ENCODE assay signal across 10 cellular contexts in the genomic region with DNA sequence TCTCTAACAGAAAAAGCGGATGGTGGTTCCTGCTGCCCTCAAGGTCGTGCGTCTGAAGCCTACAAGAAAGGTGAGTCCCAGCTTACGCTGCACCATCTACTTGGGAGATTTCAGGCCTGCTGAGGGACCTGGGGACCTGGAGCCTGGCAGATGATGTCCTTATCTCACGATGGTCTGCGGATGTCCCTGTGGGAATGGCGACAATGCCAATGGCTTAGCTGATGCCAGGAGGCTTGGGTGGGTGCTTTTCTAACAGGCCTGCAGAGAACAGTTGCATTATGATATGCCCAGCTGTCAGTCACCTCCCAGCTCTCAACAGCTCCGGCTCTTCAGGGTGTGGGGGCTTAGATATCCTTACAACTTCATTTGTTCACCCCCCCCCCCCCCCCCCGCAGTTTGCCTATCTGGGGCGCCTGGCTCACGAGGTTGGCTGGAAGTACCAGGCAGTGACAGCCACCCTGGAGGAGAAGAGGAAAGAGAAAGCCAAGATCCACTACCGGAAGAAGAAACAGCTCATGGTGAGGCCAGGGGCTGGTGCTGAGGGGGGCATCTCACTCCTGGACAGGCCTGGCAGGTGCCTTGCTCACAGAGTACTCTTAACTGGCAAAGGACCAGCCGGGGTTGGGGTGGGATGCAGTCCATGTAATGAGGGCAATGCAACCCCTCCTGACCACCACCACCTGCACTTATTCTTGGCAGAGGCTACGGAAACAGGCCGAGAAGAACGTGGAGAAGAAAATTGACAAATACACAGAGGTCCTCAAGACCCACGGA. TPM values are rescaled to one million over a fixed set of nuclear protein-coding genes. Genes with fewer than 3 reads are reported as not detected.
DNase-seq lines count a peak whose midpoint lies in the region; ATAC-seq and TF ChIP-seq lines count a peak whose summit lies in the region.
"Had no signal": no experiment of that assay in that cellular context is flagged by ENCODE, and none has a peak within 500 bp of the region (broad histone marks: within the 10 kb centered on the region; RNA-seq: fewer than 3 reads in every experiment).

No MANE protein-coding gene starts in this region.

- H4K8ac ChIP-seq in mesenchymal stem cell (ENCODE audit: low read length) = no peak overlapping the region

- DNase-seq in BE2C (peak; percentile 34), WTC11 (ENCODE audit: low spot score) (no peak), mesenchymal stem cell (no peak), AG20443 (ENCODE audit: low spot score) (no peak), T1000 (lab: John Stamatoyannopoulos, UW) (no peak), kidney tubule cell (ENCODE audit: low spot score) (no peak), endothelial cell (ENCODE audit: low spot score) (no peak)
- DNase-seq: KG1, kidney had no signal

- no peak overlapping the region for H2BK120ac ChIP-seq in mesenchymal stem cell (ENCODE audit: low read depth, low read length)

- no peak overlapping the region for H3K18ac ChIP-seq in mesenchymal stem cell (ENCODE audit: low read depth in 1 of 2, low read length in 2 of 2)

- ATAC-seq in WTC11 = no peak

- peak overlapping the region; percentile 94 for H3K4me3 ChIP-seq in BE2C (ENCODE audit: low read depth, low read length)
- H3K4me3 ChIP-seq in mesenchymal stem cell (ENCODE audit: insufficient read depth in 1 of 2, low read depth in 1 of 2, low read length in 2 of 2) = no peak overlapping the region

- no peak overlapping the region for H3K4ac ChIP-seq in mesenchymal stem cell (ENCODE audit: low read depth in 1 of 2, low read length in 2 of 2)

- H3K9ac ChIP-seq in mesenchymal stem cell (ENCODE audit: low read length) = peak overlapping the region; percentile 100

- POLR2A ChIA-PET in WTC11 (lab: Charles Lee) = interaction anchor here (0.7 kb wide), 1 partner anchor 50 kb away, joined by 4 read pairs; the partner anchor contains the start of gene SLC17A7

- peak; percentile 16 for TF ChIP-seq POLR2A in GM19099 (IDR thresholded peaks at IDR 0.05; ENCODE audit: extremely low read depth, insufficient read length, low read depth)

- H3K9me3 ChIP-seq in BE2C (no peaks in the 10 kb centered on the region), mesenchymal stem cell (ENCODE audit: control insufficient read depth, low read length) (no peaks in the 10 kb centered on the region)

- peaks cover 1% of the 10 kb centered on the region for H3K79me1 ChIP-seq in mesenchymal stem cell (replicated peaks; ENCODE audit: low read length, poor library complexity, severe bottlenecking)

- no peak overlapping the region for H3K14ac ChIP-seq in mesenchymal stem cell (ENCODE audit: low read length in 2 of 2)

- H2BK5ac ChIP-seq in mesenchymal stem cell (ENCODE audit: low read depth, low read length, poor library complexity, severe bottlenecking) = no peak overlapping the region

- peaks cover 14% of the 10 kb centered on the region; the same call in 1 of the 2 replicates for H3K4me1 ChIP-seq in BE2C
- H3K4me1 ChIP-seq in mesenchymal stem cell (ENCODE audit: control insufficient read depth, insufficient read depth, low read depth, low read length) = peaks cover 27% of the 10 kb centered on the region

- no peaks in the 10 kb centered on the region; the same call in none of the 2 replicates for H3K27me3 ChIP-seq in BE2C
- no peaks in the 10 kb centered on the region for H3K27me3 ChIP-seq in mesenchymal stem cell (ENCODE audit: control insufficient read depth in 1 of 2, insufficient read depth in 1 of 2, low read length in 2 of 2)

- CTCF ChIA-PET in WTC11 (lab: Charles Lee) = no interaction called here

- peaks cover 6% of the 10 kb centered on the region; the same call in 1 of the 2 replicates for H3K27me3 Mint-ChIP-seq in WTC11 (ENCODE audit: low read depth)
- peaks cover 29% of the 10 kb centered on the region for H3K27me3 Mint-ChIP-seq in endothelial cell (ENCODE audit: unreplicated experiment)

- TF ChIP-seq CTCF in BE2C (IDR thresholded peaks at IDR 0.05; ENCODE audit: low read depth, low read length) = no peak
- no peak for TF ChIP-seq CTCF in WTC11 (IDR thresholded peaks at IDR 0.05)
- no peak for TF ChIP-seq CTCF in endothelial cell (IDR thresholded peaks at IDR 0.05; ENCODE audit: unreplicated experiment)

- H3K4me3 Mint-ChIP-seq in WTC11 (peak overlapping the region; percentile 97), endothelial cell (ENCODE audit: unreplicated experiment) (no peak overlapping the region)

- H3K36me3 Mint-ChIP-seq in WTC11 = peaks cover 55% of the 10 kb centered on the region
- peaks cover 38% of the 10 kb centered on the region for H3K36me3 Mint-ChIP-seq in endothelial cell (ENCODE audit: low read depth, unreplicated experiment)

- peak overlapping the region; percentile 14 for H3K27ac ChIP-seq in mesenchymal stem cell (ENCODE audit: low read length, poor library complexity, severe bottlenecking)

- no peak overlapping the region for H2AFZ ChIP-seq in mesenchymal stem cell (ENCODE audit: low read depth, low read length)

- WGBS in mesenchymal stem cell = 95% methylated on average over 13 of the region's 17 CpGs

- no peak overlapping the region for H3K4me2 ChIP-seq in mesenchymal stem cell (ENCODE audit: low read length, poor library complexity, severe bottlenecking)

- no peak overlapping the region for H2AK5ac ChIP-seq in mesenchymal stem cell (ENCODE audit: low read length, severe bottlenecking)

- peak overlapping the region; percentile 89 for H3K27ac Mint-ChIP-seq in WTC11
- H3K27ac Mint-ChIP-seq in endothelial cell (ENCODE audit: unreplicated experiment) = no peak overlapping the region

- H3K4me1 Mint-ChIP-seq in WTC11 (peaks cover 25% of the 10 kb centered on the region), endothelial cell (ENCODE audit: unreplicated experiment) (peaks cover 22% of the 10 kb centered on the region)

- no peak overlapping the region for H4K91ac ChIP-seq in mesenchymal stem cell (ENCODE audit: low read length)

- H3K9me3 Mint-ChIP-seq in WTC11 = no peaks in the 10 kb centered on the region
- no peaks in the 10 kb centered on the region for H3K9me3 Mint-ChIP-seq in endothelial cell (ENCODE audit: unreplicated experiment)

- H3K23ac ChIP-seq in mesenchymal stem cell (ENCODE audit: low read length in 2 of 2) = no peak overlapping the region

- no peak overlapping the region for H2BK15ac ChIP-seq in mesenchymal stem cell (ENCODE audit: low read depth, poor library complexity, severe bottlenecking)

- H3K36me3 ChIP-seq in BE2C = peaks cover 59% of the 10 kb centered on the region
- peaks cover 44 to 51% of the 10 kb centered on the region in 2 experiments for H3K36me3 ChIP-seq in mesenchymal stem cell (ENCODE audit: control insufficient read depth in 1 of 2, insufficient read depth in 2 of 2, low read depth in 1 of 2, low read length in 2 of 2)

- peak overlapping the region in 1 of 2 experiments; percentile 30 for H2BK12ac ChIP-seq in mesenchymal stem cell (ENCODE audit: low read length in 2 of 2)

TF ChIP-seq in WTC11, 78 proteins besides CTCF, POLR2A, EP300 and RAD21 (continues in another document):
- TF ChIP-seq TEAD1 (CRISPR knock-in tag; IDR thresholded peaks at IDR 0.05) = no peak
- no peak for TF ChIP-seq ELF4 (CRISPR knock-in tag; IDR thresholded peaks at IDR 0.05; ENCODE audit: low read depth)
- no peak for TF ChIP-seq ETV6 (CRISPR knock-in tag; IDR thresholded peaks at IDR 0.05)
- no peak for TF ChIP-seq EMX1 (CRISPR knock-in tag; IDR thresholded peaks at IDR 0.05)
- TF ChIP-seq ATF1 (CRISPR knock-in tag; IDR thresholded peaks at IDR 0.05) = no peak
- TF ChIP-seq ZNF219 (CRISPR knock-in tag; IDR thresholded peaks at IDR 0.05; ENCODE audit: borderline replicate concordance) = no peak
- no peak for TF ChIP-seq OVOL2 (CRISPR knock-in tag; IDR thresholded peaks at IDR 0.05; ENCODE audit: borderline replicate concordance)
- TF ChIP-seq, protein P1, sequence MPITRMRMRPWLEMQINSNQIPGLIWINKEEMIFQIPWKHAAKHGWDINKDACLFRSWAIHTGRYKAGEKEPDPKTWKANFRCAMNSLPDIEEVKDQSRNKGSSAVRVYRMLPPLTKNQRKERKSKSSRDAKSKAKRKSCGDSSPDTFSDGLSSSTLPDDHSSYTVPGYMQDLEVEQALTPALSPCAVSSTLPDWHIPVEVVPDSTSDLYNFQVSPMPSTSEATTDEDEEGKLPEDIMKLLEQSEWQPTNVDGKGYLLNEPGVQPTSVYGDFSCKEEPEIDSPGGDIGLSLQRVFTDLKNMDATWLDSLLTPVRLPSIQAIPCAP (CRISPR knock-in tag; IDR thresholded peaks at IDR 0.05) = no peak
- no peak for TF ChIP-seq ZBTB21 (CRISPR knock-in tag; IDR thresholded peaks at IDR 0.05; ENCODE audit: borderline replicate concordance)
- no peak for TF ChIP-seq FOXJ3 (CRISPR knock-in tag; IDR thresholded peaks at IDR 0.05; ENCODE audit: borderline replicate concordance)

RNA-seq across cellular contexts. Expression of gene RPL13A, which starts 3.8 kb away (rescaled TPM):
- 1,267 TPM for polyA plus RNA-seq in BE2C (2012; ENCODE audit: insufficient read depth, insufficient read length, low read depth)
- 3,861 to 4,362 TPM (median 4,362 TPM) in 3 replicates for total RNA-seq in WTC11 (2021)
- polyA plus RNA-seq in mesenchymal stem cell (2013, experiment 1 of 2) = 4,918 TPM
- 4,876 TPM for polyA plus RNA-seq in mesenchymal stem cell (2013, experiment 2 of 2)
- 2,762 TPM for total RNA-seq in endothelial cell (ENCODE audit: unreplicated experiment)

RNA-seq across cellular contexts. Expression of gene RPS11, which starts 5.0 kb away (rescaled TPM):
- polyA plus RNA-seq in BE2C (2012; ENCODE audit: insufficient read depth, insufficient read length, low read depth) = 2,730 TPM
- total RNA-seq in WTC11 (2021) = 2,299 to 2,683 TPM (median 2,679 TPM) in 3 replicates
- polyA plus RNA-seq in mesenchymal stem cell (2013, experiment 1 of 2) = 3,021 TPM
- polyA plus RNA-seq in mesenchymal stem cell (2013, experiment 2 of 2) = 2,952 TPM
- 2,099 TPM for total RNA-seq in endothelial cell (ENCODE audit: unreplicated experiment)

RNA-seq across cellular contexts. Expression of gene FLT3LG, which starts 17.2 kb away (rescaled TPM):
- 1.7 TPM for polyA plus RNA-seq in BE2C (2012; ENCODE audit: insufficient read depth, insufficient read length, low read depth)
- total RNA-seq in WTC11 (2021) (2.9 to 5.3 TPM (median 3.6 TPM) in 3 replicates), endothelial cell (ENCODE audit: unreplicated experiment) (1.4 TPM)
- polyA plus RNA-seq in mesenchymal stem cell (2013, experiment 1 of 2) = 11.9 TPM
- polyA plus RNA-seq in mesenchymal stem cell (2013, experiment 2 of 2) = 12.5 TPM

RNA-seq across cellular contexts. Expression of gene FCGRT, which starts 21.2 kb away (rescaled TPM):
- 8.4 TPM for polyA plus RNA-seq in BE2C (2012; ENCODE audit: insufficient read depth, insufficient read length, low read depth)
- total RNA-seq in WTC11 (2021) (53.8 to 69.9 TPM (median 61.2 TPM) in 3 replicates), endothelial cell (ENCODE audit: unreplicated experiment) (127 TPM)
- 183 TPM for polyA plus RNA-seq in mesenchymal stem cell (2013, experiment 1 of 2)
- polyA plus RNA-seq in mesenchymal stem cell (2013, experiment 2 of 2) = 203 TPM

RNA-seq across cellular contexts. Expression of gene RCN3, which starts 36.6 kb away (rescaled TPM):
- polyA plus RNA-seq in BE2C (2012; ENCODE audit: insufficient read depth, insufficient read length, low read depth) = 7.2 TPM
- 14.3 to 20.6 TPM (median 20.3 TPM) in 3 replicates for total RNA-seq in WTC11 (2021)
- polyA plus RNA-seq in mesenchymal stem cell (2013, experiment 1 of 2) = 80.0 TPM
- polyA plus RNA-seq in mesenchymal stem cell (2013, experiment 2 of 2) = 81.7 TPM
- 19.4 TPM for total RNA-seq in endothelial cell (ENCODE audit: unreplicated experiment)
